Comparison of ENCODE assay signal across 1 cellular context in the genomic region with DNA sequence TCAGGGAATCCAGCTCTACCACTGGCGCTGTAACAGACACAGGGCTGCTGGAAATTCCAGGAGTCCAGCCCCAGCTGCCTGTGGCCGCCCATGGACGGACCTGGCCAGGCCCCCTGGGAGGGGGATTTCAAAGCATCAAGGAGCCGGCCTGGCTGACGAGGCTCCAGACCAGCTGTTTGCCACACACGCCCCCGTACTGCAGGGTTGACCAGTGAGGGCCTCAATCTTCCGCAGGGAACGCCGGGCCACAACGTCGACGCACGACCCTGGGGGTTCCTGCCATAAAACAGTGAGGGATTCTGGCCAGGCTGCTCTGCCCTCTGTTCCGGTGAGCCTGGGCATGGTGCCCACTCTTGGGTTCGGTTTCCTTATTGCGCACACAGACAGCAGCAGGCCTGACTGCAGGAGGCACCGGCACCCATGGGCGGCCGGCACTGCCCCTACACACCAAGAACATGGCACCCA.
TF ChIP-seq lines count a peak whose summit lies in the region.

No MANE protein-coding gene starts in this region.

TF ChIP-seq in endothelial cell of umbilical vein, 7 proteins besides CTCF, POLR2A, EP300 and RAD21:
- no peak for TF ChIP-seq JUN (IDR thresholded peaks at IDR 0.05; ENCODE audit: borderline replicate concordance, insufficient read depth, insufficient read length, low read depth)
- TF ChIP-seq GATA2 (IDR thresholded peaks at IDR 0.05; ENCODE audit: insufficient read depth, insufficient read length, low read depth, low read length), result no peak
- TF ChIP-seq POLR2AphosphoS5 (IDR thresholded peaks at IDR 0.05; ENCODE audit: insufficient read depth, low read depth, low read length), result no peak
- TF ChIP-seq, protein P1, sequence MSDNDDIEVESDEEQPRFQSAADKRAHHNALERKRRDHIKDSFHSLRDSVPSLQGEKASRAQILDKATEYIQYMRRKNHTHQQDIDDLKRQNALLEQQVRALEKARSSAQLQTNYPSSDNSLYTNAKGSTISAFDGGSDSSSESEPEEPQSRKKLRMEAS (IDR thresholded peaks at IDR 0.05; ENCODE audit: insufficient read depth, insufficient read length), result no peak
- TF ChIP-seq MYC (IDR thresholded peaks at IDR 0.05; ENCODE audit: low read depth, low read length), result no peak
- TF ChIP-seq FOS (IDR thresholded peaks at IDR 0.05; ENCODE audit: borderline replicate concordance, insufficient read depth, low read length), result no peak
- TF ChIP-seq EZH2 (IDR thresholded peaks at IDR 0.05; ENCODE audit: borderline replicate concordance, low read depth, low read length, severe bottlenecking), result no peak
